ENCODE assay signal across 1 cellular context in genomic region chr10:28532509-28533314, GRCh38.
TF ChIP-seq lines count a peak whose summit lies in the region.

TSS of gene WAC (plus strand) at chr10:28533118. CDS start at chr10:28533580, 462 bp downstream.

TF ChIP-seq in HepG2, 621 proteins besides CTCF, POLR2A, EP300 and RAD21 (continued from another document and continues in another):
- TF ChIP-seq CEBPZ (IDR thresholded peaks at IDR 0.05; ENCODE audit: low read length) (no peak), SUZ12 (IDR thresholded peaks at IDR 0.05; ENCODE audit: low read depth, low read length) (no peak), GATA4 (IDR thresholded peaks at IDR 0.05; ENCODE audit: borderline replicate concordance, low read depth) (no peak), NKX3-1 (CRISPR knock-in tag; IDR thresholded peaks at IDR 0.05) (peak; percentile 30; the same call in 1 of the 2 replicates), LCORL (IDR thresholded peaks at IDR 0.05) (no peak), LCORL (CRISPR knock-in tag; IDR thresholded peaks at IDR 0.05) (peak; percentile 62; the same call in 1 of the 2 replicates), ZNF576 (CRISPR knock-in tag; IDR thresholded peaks at IDR 0.05) (no peak), ZNF234 (CRISPR knock-in tag; conservative IDR thresholded peaks at IDR 0.05) (peak; percentile 96), MLLT10 (CRISPR knock-in tag; IDR thresholded peaks at IDR 0.05) (no peak), ZNF501 (CRISPR knock-in tag; IDR thresholded peaks at IDR 0.05) (peak; percentile 99), PRDM4 (CRISPR knock-in tag; IDR thresholded peaks at IDR 0.05; ENCODE audit: borderline replicate concordance) (no peak), HMGXB3 (CRISPR knock-in tag; IDR thresholded peaks at IDR 0.05; ENCODE audit: borderline replicate concordance) (peak; percentile 64; the same call in 1 of the 2 replicates), ZNF792 (CRISPR knock-in tag; IDR thresholded peaks at IDR 0.05) (peak; percentile 67; the same call in 1 of the 2 replicates), ZSCAN22 (CRISPR knock-in tag; IDR thresholded peaks at IDR 0.05) (peak; percentile 48; the same call in 1 of the 2 replicates), ZNF484 (CRISPR knock-in tag; IDR thresholded peaks at IDR 0.05; ENCODE audit: borderline replicate concordance, low read depth) (no peak), SP2 (CRISPR knock-in tag; IDR thresholded peaks at IDR 0.05) (no peak), FOXO1 (CRISPR knock-in tag; IDR thresholded peaks at IDR 0.05) (no peak), ZNF7 (CRISPR knock-in tag; IDR thresholded peaks at IDR 0.05) (peak; percentile 40; the same call in 1 of the 2 replicates), ZNF33A (CRISPR knock-in tag; IDR thresholded peaks at IDR 0.05; ENCODE audit: borderline replicate concordance) (no peak), ZHX1 (CRISPR knock-in tag; IDR thresholded peaks at IDR 0.05; ENCODE audit: low read depth) (peak; percentile 17; the same call in 1 of the 2 replicates), ZBTB38 (CRISPR knock-in tag; IDR thresholded peaks at IDR 0.05) (no peak; the same call in 1 of the 2 replicates), ZNF569 (CRISPR knock-in tag; IDR thresholded peaks at IDR 0.05; ENCODE audit: borderline replicate concordance) (peak; percentile 47; the same call in 1 of the 2 replicates), ZBTB1 (CRISPR knock-in tag; IDR thresholded peaks at IDR 0.05; ENCODE audit: borderline replicate concordance) (no peak), BRF2 (CRISPR knock-in tag; IDR thresholded peaks at IDR 0.05) (no peak), MTF2 (CRISPR knock-in tag; IDR thresholded peaks at IDR 0.05; ENCODE audit: borderline replicate concordance) (no peak), ZSCAN30 (CRISPR knock-in tag; IDR thresholded peaks at IDR 0.05) (peak; percentile 29; the same call in 1 of the 2 replicates), ZNF12 (CRISPR knock-in tag; IDR thresholded peaks at IDR 0.05) (0 out of 2 replicates have a peak, but pooled peaks have one; percentile 53), MXD3 (CRISPR knock-in tag; IDR thresholded peaks at IDR 0.05) (peak; percentile 70), NR3C1 (CRISPR knock-in tag; IDR thresholded peaks at IDR 0.05) (no peak), ZNF691 (CRISPR knock-in tag; IDR thresholded peaks at IDR 0.05; ENCODE audit: borderline replicate concordance, low read depth) (peak; percentile 66; the same call in 1 of the 2 replicates), PCBP1 (IDR thresholded peaks at IDR 0.05; ENCODE audit: borderline replicate concordance, low read depth, low read length) (0 out of 2 replicates have a peak, but pooled peaks have one; percentile 71), ZNF264 (CRISPR knock-in tag; IDR thresholded peaks at IDR 0.05) (no peak; the same call in 1 of the 2 replicates), JARID2 (CRISPR knock-in tag; IDR thresholded peaks at IDR 0.05; ENCODE audit: insufficient replicate concordance) (peak; percentile 31), THAP11 (CRISPR knock-in tag; IDR thresholded peaks at IDR 0.05) (peak; percentile 83), ZNF335 (CRISPR knock-in tag; IDR thresholded peaks at IDR 0.05) (peak; percentile 64; the same call in 1 of the 2 replicates), ZBTB7A (CRISPR knock-in tag; IDR thresholded peaks at IDR 0.05) (no peak; the same call in 1 of the 2 replicates), STAT6 (CRISPR knock-in tag; IDR thresholded peaks at IDR 0.05; ENCODE audit: borderline replicate concordance) (no peak), DDIT3 (CRISPR knock-in tag; IDR thresholded peaks at IDR 0.05) (no peak), KDM5A (IDR thresholded peaks at IDR 0.05; ENCODE audit: borderline replicate concordance, low read length) (peak; percentile 73; the same call in 1 of the 2 replicates), HMGA1 (CRISPR knock-in tag; conservative IDR thresholded peaks at IDR 0.05) (no peak), RBM22 (optimal IDR thresholded peaks at IDR 0.05; ENCODE audit: low read length) (no peak), ZNF879 (CRISPR knock-in tag; IDR thresholded peaks at IDR 0.05) (no peak)
